In genomic region chr4:2537011-2537830, GRCh38 we compare ENCODE assay signal across 1 cellular context.
TF ChIP-seq lines count a peak whose summit lies in the region.

No MANE protein-coding gene starts in this region.

TF ChIP-seq in H1, 55 proteins besides CTCF, POLR2A, EP300 and RAD21:
- TF ChIP-seq ASH2L (IDR thresholded peaks at IDR 0.05; ENCODE audit: low read length) (peak; percentile 57), CHD2 (IDR thresholded peaks at IDR 0.05; ENCODE audit: low read length) (no peak), HDAC6 (IDR thresholded peaks at IDR 0.05; ENCODE audit: low read depth, low read length) (no peak), SIN3A (conservative IDR thresholded peaks at IDR 0.05 in 1 of 2, IDR thresholded peaks at IDR 0.05 in 1 of 2; ENCODE audit: low read depth in 1 of 2, low read length in 2 of 2) (peak; percentile 91 to 96), KDM4A (IDR thresholded peaks at IDR 0.05; ENCODE audit: low read depth, low read length, severe bottlenecking) (peak; percentile 72), JUN (IDR thresholded peaks at IDR 0.05; ENCODE audit: low read depth, low read length) (no peak), TBP (IDR thresholded peaks at IDR 0.05; ENCODE audit: low read depth, low read length) (peak; percentile 22; the same call in 1 of the 2 replicates), GTF2F1 (IDR thresholded peaks at IDR 0.05; ENCODE audit: borderline replicate concordance, low read depth, low read length) (no peak), ATF2 (IDR thresholded peaks at IDR 0.05; ENCODE audit: low read length) (no peak), RNF2 (IDR thresholded peaks at IDR 0.05; ENCODE audit: borderline replicate concordance, low read depth, low read length, missing control alignments, poor library complexity, severe bottlenecking) (no peak), TAF1 (IDR thresholded peaks at IDR 0.05; ENCODE audit: low read depth, low read length) (0 out of 2 replicates have a peak, but pooled peaks have one; percentile 34), CTBP2 (IDR thresholded peaks at IDR 0.05; ENCODE audit: borderline replicate concordance, insufficient read depth, insufficient read length, low read length) (no peak), SAP30 (IDR thresholded peaks at IDR 0.05; ENCODE audit: insufficient read depth, insufficient replicate concordance, low read length) (peak; percentile 88), BACH1 (IDR thresholded peaks at IDR 0.05; ENCODE audit: low read length) (no peak), HDAC2 (IDR thresholded peaks at IDR 0.05; ENCODE audit: borderline replicate concordance in 1 of 2, low read depth in 2 of 2, low read length in 2 of 2) (peak; percentile 45 to 91; a peak in 2 of 4 replicates), RBBP5 (IDR thresholded peaks at IDR 0.05; ENCODE audit: borderline replicate concordance, low read depth, low read length) (peak; percentile 61), PHF8 (conservative IDR thresholded peaks at IDR 0.05; ENCODE audit: low read depth, low read length) (peak; percentile 30), BRCA1 (IDR thresholded peaks at IDR 0.05; ENCODE audit: low read depth, low read length) (no peak), CHD7 (IDR thresholded peaks at IDR 0.05; ENCODE audit: insufficient replicate concordance, low read length) (no peak)
